13 cellular contexts compared by ENCODE assay signal in genomic region chr5:52997424-52997823, GRCh38. TPM values are rescaled to one million over a fixed set of nuclear protein-coding genes. Genes with fewer than 3 reads are reported as not detected.
A peak's percentile ranks its signal among the peaks of the same experiment; 100 is the strongest.
DNase-seq lines count a peak whose midpoint lies in the region; ATAC-seq and TF ChIP-seq lines count a peak whose summit lies in the region.
"Had no signal": no experiment of that assay in that cellular context is flagged by ENCODE, and none has a peak within 500 bp of the region (broad histone marks: within the 10 kb centered on the region; RNA-seq: fewer than 3 reads in every experiment).

No MANE protein-coding gene starts in this region.

- POLR2A ChIA-PET in activated CD4-positive, alpha-beta T cell treated with anti-CD3 and anti-CD28 coated beads for 36 hours (lab: Charles Lee): no interaction called here

- peak overlapping the region; percentile 71 for H3K27ac ChIP-seq in parathyroid adenoma
- H3K27ac ChIP-seq: adrenal gland, BLaER1, Peyer's patch had no signal

- no peaks in the 10 kb centered on the region for H3K27me3 ChIP-seq in parathyroid adenoma (ENCODE audit: control insufficient read depth, insufficient read depth, low read length)
- H3K27me3 ChIP-seq: adrenal gland, Peyer's patch had no signal

- peaks cover 2% of the 10 kb centered on the region for H3K36me3 ChIP-seq in parathyroid adenoma (ENCODE audit: control insufficient read depth, insufficient read depth, low read length)
- H3K36me3 ChIP-seq: adrenal gland, BLaER1, Peyer's patch had no signal

- no peaks in the 10 kb centered on the region for H3K9me3 Mint-ChIP-seq in activated CD4-positive, alpha-beta T cell treated with anti-CD3 and anti-CD28 coated beads for 36 hours (ENCODE audit: low read depth)

- intact Hi-C loops in activated CD4-positive, alpha-beta T cell treated with anti-CD3 and anti-CD28 coated beads for 36 hours (cut with DNase I, micrococcal nuclease): no loop called here

- CTCF ChIA-PET in activated CD4-positive, alpha-beta T cell treated with anti-CD3 and anti-CD28 coated beads for 36 hours (lab: Charles Lee): interaction anchor here (1.3 to 1.4 kb wide), 2 partner anchors 27 to 39 kb away, joined by 3 to 5 read pairs; no protein-coding TSS in a partner anchor

- H3K4me3 Mint-ChIP-seq in activated CD4-positive, alpha-beta T cell treated with anti-CD3 and anti-CD28 coated beads for 36 hours: no peak overlapping the region

- H3K79me2 ChIP-seq in parathyroid adenoma: peaks cover 8% of the 10 kb centered on the region

- H3K4me1 Mint-ChIP-seq in activated CD4-positive, alpha-beta T cell treated with anti-CD3 and anti-CD28 coated beads for 36 hours: no peaks in the 10 kb centered on the region

- H3K4me1 ChIP-seq in parathyroid adenoma: peaks cover 7% of the 10 kb centered on the region
- H3K4me1 ChIP-seq: BLaER1 had no signal

- no peak overlapping the region for H3K4me3 ChIP-seq in parathyroid adenoma (ENCODE audit: low read depth, low read length)
- H3K4me3 ChIP-seq: adrenal gland, BLaER1, Peyer's patch had no signal

- no peaks in the 10 kb centered on the region for H3K36me3 Mint-ChIP-seq in activated CD4-positive, alpha-beta T cell treated with anti-CD3 and anti-CD28 coated beads for 36 hours (ENCODE audit: low read depth)

- peak overlapping the region; percentile 69 for H2AFZ ChIP-seq in parathyroid adenoma

- DNase-seq in G401 (ENCODE audit: low spot score) (peak; percentile 11), SW 1271 (lab: John Stamatoyannopoulos, UW) (peak; percentile 34 to 79), glomerular visceral epithelial cell (ENCODE audit: extremely low spot score) (peak; percentile 32), GF-D8 (lab: John Stamatoyannopoulos, UW) (no peak)
- DNase-seq in activated CD4-positive, alpha-beta T cell treated with anti-CD3 and anti-CD28 coated beads for 36 hours: no peak
- no peak for DNase-seq in stimulated activated CD4-positive, alpha-beta T cell treated with anti-CD3 and anti-CD28 coated beads, Interleukin-12 subunit alpha, Interleukin-12 subunit beta, amount 100 ng/mL, for 4 hours
- DNase-seq: adrenal gland, NCI-H187 treated with DMSO at 0.1 percent for 48 hours, Peyer's patch, trophoblast cell had no signal

- peak overlapping the region; percentile 42 for H3K4me2 ChIP-seq in parathyroid adenoma (ENCODE audit: low read length)
- H3K4me2 ChIP-seq: BLaER1 had no signal

- no peak for TF ChIP-seq CTCF in parathyroid adenoma (IDR thresholded peaks at IDR 0.05)

- peaks cover 15% of the 10 kb centered on the region for H3K27me3 Mint-ChIP-seq in activated CD4-positive, alpha-beta T cell treated with anti-CD3 and anti-CD28 coated beads for 36 hours

- no peak for ATAC-seq in activated CD4-positive, alpha-beta T cell treated with anti-CD3 and anti-CD28 coated beads for 36 hours
- no peak for ATAC-seq in GM21825 (IDR thresholded peaks at IDR 0.05; ENCODE audit: unreplicated experiment)

- no peak overlapping the region for H3K9ac ChIP-seq in parathyroid adenoma
- H3K9ac ChIP-seq: BLaER1 had no signal

- in situ Hi-C loops in G401 (cut with HindIII; ENCODE audit: low sequenced_read_pairs): no loop called here

- H3K9me3 ChIP-seq in parathyroid adenoma (ENCODE audit: control insufficient read depth, low read length): no peaks in the 10 kb centered on the region
- H3K9me3 ChIP-seq: adrenal gland, BLaER1, Peyer's patch had no signal

- H3K27ac Mint-ChIP-seq in activated CD4-positive, alpha-beta T cell treated with anti-CD3 and anti-CD28 coated beads for 36 hours: no peak overlapping the region

RNA-seq across cellular contexts. Expression of gene ITGA2, which starts 8.3 kb away (rescaled TPM):
- not detected in 2 replicates for total RNA-seq in G401 (2014; rRNA removed; shearing (Covaris generic))
- total RNA-seq in activated CD4-positive, alpha-beta T cell treated with anti-CD3 and anti-CD28 coated beads for 36 hours: under 1 TPM; 0.61 to 0.71 TPM

Comparison
In these comparisons a context has a peak if more than half of its experiments do, and no peak if none do; other contexts are left out.
1. DNase-seq: peak in G401 (single experiment), SW 1271 (2 of 2) and glomerular visceral epithelial cell (single experiment); none in activated CD4-positive, alpha-beta T cell treated with anti-CD3 and anti-CD28 coated beads for 36 hours (single experiment), GF-D8 (single experiment) and stimulated activated CD4-positive, alpha-beta T cell treated with anti-CD3 and anti-CD28 coated beads, Interleukin-12 subunit alpha, Interleukin-12 subunit beta, amount 100 ng/mL, for 4 hours (single experiment).